In the genomic region with DNA sequence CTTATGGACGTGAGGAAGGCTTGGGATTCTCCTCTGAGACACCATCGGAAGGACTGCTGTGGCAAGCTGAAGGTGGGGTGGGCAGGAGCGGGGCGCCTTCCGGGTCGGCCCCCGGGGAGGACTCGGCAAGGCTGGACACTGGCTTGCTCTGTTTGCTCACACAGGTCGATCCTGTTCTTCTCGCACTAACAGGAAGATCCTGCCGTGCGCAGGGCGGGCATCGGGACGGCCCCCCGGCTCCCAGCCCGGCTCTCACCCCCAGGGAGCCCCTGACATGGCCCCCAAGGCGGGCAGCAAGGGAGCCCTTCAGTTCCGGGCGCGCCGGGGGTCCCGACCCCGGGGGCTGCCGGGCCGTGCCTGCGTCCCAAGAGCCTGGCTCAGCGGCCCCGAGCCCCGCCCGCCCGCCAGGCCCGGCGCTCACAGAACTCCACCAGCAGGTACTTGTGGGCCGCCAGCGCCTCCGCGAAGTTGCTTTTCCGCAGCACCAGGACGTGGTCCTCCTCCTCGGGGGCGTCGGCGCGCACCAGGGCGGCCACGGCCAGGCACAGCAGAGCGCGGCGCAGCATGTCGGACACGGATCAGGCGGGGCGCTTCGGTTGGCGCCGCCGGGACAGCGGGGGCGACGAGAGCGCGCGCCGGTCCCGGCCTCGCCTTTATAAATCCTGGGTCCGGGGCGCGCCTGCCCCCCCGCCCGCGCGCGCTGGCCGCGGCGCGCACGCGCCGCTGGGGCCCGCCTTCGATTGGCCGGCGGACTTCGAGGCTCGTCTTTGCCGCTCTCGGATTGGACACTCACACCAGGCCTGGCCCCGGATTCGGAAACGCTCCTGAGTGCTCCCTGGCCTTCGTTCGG, we compare ENCODE assay signal across 8 cellular contexts. TPM values are rescaled to one million over a fixed set of nuclear protein-coding genes. Genes with fewer than 3 reads are reported as not detected.
DNase-seq lines count a peak whose midpoint lies in the region; ATAC-seq, FAIRE-seq and TF ChIP-seq lines count a peak whose summit lies in the region.

A gene (minus strand): TSS at position 630 of the 850 bp plus-strand sequence. CDS start 64 bp downstream, at position 566.

- H3K36me3 ChIP-seq in ACC112 (ENCODE audit: insufficient read depth, low read length) (peaks cover 24% of the 10 kb centered on the region; the same call in 1 of the 2 replicates), Karpas-422 (ENCODE audit: insufficient read depth, low read length) (peaks cover 30% of the 10 kb centered on the region; the same call in 1 of the 2 replicates), GM12878 (ENCODE audit: control insufficient read depth in 2 of 2, insufficient read depth in 2 of 2, low read length in 1 of 2) (peaks cover 7 to 31% of the 10 kb centered on the region in 2 experiments), kidney epithelial cell (ENCODE audit: control insufficient read depth, insufficient read depth, low read length) (peaks cover 2% of the 10 kb centered on the region)

- SMC1A ChIA-PET in GM12878 (lab: Charles Lee; ENCODE audit: uncharacterized antibody, unreplicated experiment), result interaction anchor here (0.8 to 1.5 kb wide), 2 partner anchors 26 to 178 kb away, joined by 3 to 6 read pairs; a partner anchor contains a TSS

- H3K4me2 ChIP-seq in Karpas-422 (ENCODE audit: low read depth, low read length, poor library complexity, severe bottlenecking) (peak within 1 kb of the TSS; percentile 91), GM12878 (ENCODE audit: control insufficient read depth, insufficient read depth) (peak within 1 kb of the TSS; percentile 91)

- RAD21 ChIA-PET in GM12878 (lab: Charles Lee; ENCODE audit: unreplicated experiment), result interaction anchor here (1.0 to 1.2 kb wide), 2 partner anchors 27 to 68 kb away, joined by 3 read pairs; a partner anchor contains a TSS

- no TSS peak for BruUV-seq in GM12878 (replicated peaks; lab: Mats Ljungman, UMichigan)

- peak within 1 kb of the TSS; percentile 93 for H3K27ac ChIP-seq in ACC112 (ENCODE audit: low read depth, low read length)
- H3K27ac ChIP-seq in Karpas-422 (ENCODE audit: low read length), result peak within 1 kb of the TSS; percentile 69
- peak within 1 kb of the TSS; percentile 98 for H3K27ac ChIP-seq in GM12878 (ENCODE audit: control insufficient read depth, insufficient read depth)

- peak within 1 kb of the TSS; percentile 88 for H3K4me3 ChIP-seq in ACC112 (ENCODE audit: low read depth, low read length)
- H3K4me3 ChIP-seq in Karpas-422 (ENCODE audit: low read length), result peak within 1 kb of the TSS; percentile 97
- peak within 1 kb of the TSS; percentile 100 for H3K4me3 ChIP-seq in GM12878
- H3K4me3 ChIP-seq in kidney epithelial cell (ENCODE audit: low read depth, low read length), result peak within 1 kb of the TSS; percentile 77

- no peak for FAIRE-seq in GM12878 (lab: Jason Lieb, UNC)

- CTCF ChIA-PET in GM12878 (lab: Yijun Ruan, JAX), result interaction anchor here (0.7 to 1.4 kb wide), 4 partner anchors 9 to 125 kb away, joined by 3 to 7 read pairs (median 4); a partner anchor contains a TSS

- H3K9me3 ChIP-seq in Karpas-422 (ENCODE audit: low read length), result no peaks in the 10 kb centered on the region
- no peaks in the 10 kb centered on the region for H3K9me3 ChIP-seq in GM12878 (replicated peaks; ENCODE audit: control insufficient read depth, insufficient read depth, low read length)

- H3K27me3 ChIP-seq in ACC112 (ENCODE audit: insufficient read depth, low read length) (no peaks in the 10 kb centered on the region), Karpas-422 (ENCODE audit: low read length) (no peaks in the 10 kb centered on the region), GM12878 (replicated peaks in 1 of 2; ENCODE audit: control insufficient read depth in 2 of 2, insufficient read depth in 2 of 2, low read length in 1 of 2) (no peaks in the 10 kb centered on the region), kidney epithelial cell (ENCODE audit: control insufficient read depth, insufficient read depth, low read length) (no peaks in the 10 kb centered on the region)

- H3K4me1 ChIP-seq in ACC112 (ENCODE audit: control insufficient read depth, insufficient read depth, low read length, unreplicated experiment), result peaks cover 35% of the 10 kb centered on the region
- peaks cover 30% of the 10 kb centered on the region for H3K4me1 ChIP-seq in Karpas-422 (ENCODE audit: low read length)
- H3K4me1 ChIP-seq in GM12878 (ENCODE audit: control insufficient read depth, insufficient read depth, low read length), result peaks cover 23% of the 10 kb centered on the region

- H4K20me1 ChIP-seq in Karpas-422 (ENCODE audit: insufficient read depth, low read depth, low read length) (peaks cover 19% of the 10 kb centered on the region), GM12878 (ENCODE audit: control insufficient read depth, insufficient read depth) (peaks cover 3% of the 10 kb centered on the region; the same call in 1 of the 2 replicates)

- WGBS in GM12878 (ENCODE audit: insufficient coverage, insufficient replicate concordance, low lambda C conversion rate, missing lambda C conversion rate), result under 1% methylated on average over 85 of the region's 95 CpGs

- TF ChIP-seq CTCF in GM12878 (IDR thresholded peaks at IDR 0.05 in 2 of 3, conservative IDR thresholded peaks at IDR 0.05 in 1 of 3; ENCODE audit: control insufficient read depth in 2 of 3, extremely low read depth in 1 of 3, insufficient read depth in 1 of 3, low read depth in 3 of 3, low read length in 3 of 3), result no peak
- no peak for TF ChIP-seq CTCF in kidney epithelial cell (IDR thresholded peaks at IDR 0.05; ENCODE audit: insufficient read depth, low read length, poor library complexity, severe bottlenecking)

- peak; percentile 86 for ATAC-seq in GM19324 (IDR thresholded peaks at IDR 0.05; ENCODE audit: low FRiP score, unreplicated experiment)
- no peak for ATAC-seq in GM12878
- ATAC-seq in HG03342 (IDR thresholded peaks at IDR 0.05; ENCODE audit: unreplicated experiment), result no peak

- no peak within 1 kb of the TSS for H2AFZ ChIP-seq in ACC112 (ENCODE audit: low read length, unreplicated experiment)
- H2AFZ ChIP-seq in Karpas-422 (ENCODE audit: low read length), result no peak within 1 kb of the TSS
- peak within 1 kb of the TSS; percentile 67 for H2AFZ ChIP-seq in GM12878 (ENCODE audit: control insufficient read depth, low read depth, low read length)

- H3K9ac ChIP-seq in Karpas-422 (ENCODE audit: low read length), result peak within 1 kb of the TSS; percentile 98
- peak within 1 kb of the TSS; percentile 99 for H3K9ac ChIP-seq in GM12878 (ENCODE audit: control insufficient read depth, insufficient read depth, low read length)

- TF ChIP-seq POLR2A in GM12878 (IDR thresholded peaks at IDR 0.05; ENCODE audit: low read depth, low read length), result peak; percentile 94

- TF ChIP-seq EP300 in GM12878 (IDR thresholded peaks at IDR 0.05; ENCODE audit: borderline replicate concordance in 1 of 2, control insufficient read depth in 1 of 2, low read depth in 2 of 2, low read length in 2 of 2), result no peak

- TF ChIP-seq RAD21 in GM12878 (IDR thresholded peaks at IDR 0.05; ENCODE audit: insufficient read depth, low read depth, low read length), result no peak

- no peaks in the 10 kb centered on the region for H3K9me2 ChIP-seq in Karpas-422 (replicated peaks; ENCODE audit: insufficient read depth, low read length)

- POLR2A ChIA-PET in GM12878 (lab: Charles Lee), result interaction anchor here (0.5 to 1.9 kb wide), 6 partner anchors 10 to 132 kb away, joined by 3 to 15 read pairs (median 10); a partner anchor contains a TSS

- in situ Hi-C loops in GM12878 (cut with MboI), result no loop called here

- no peak for DNase-seq in Karpas-422
- no peak for DNase-seq in GM12878 (ENCODE audit: low read depth, low spot score)
- DNase-seq in kidney epithelial cell (ENCODE audit: low read depth), result peak; percentile 100
- DNase-seq in stimulated activated CD8-positive, alpha-beta memory T cell treated with anti-CD3 and anti-CD28 coated beads, Interleukin-4, amount 100 ng/mL, for 48 hours, result peak; percentile 45
- no peak for DNase-seq in SK-N-DZ (ENCODE audit: low spot score)

- H3K79me2 ChIP-seq in ACC112 (ENCODE audit: control insufficient read depth, insufficient read depth, low read length, unreplicated experiment) (peaks cover 77% of the 10 kb centered on the region), Karpas-422 (ENCODE audit: low read length) (peaks cover 60% of the 10 kb centered on the region), GM12878 (ENCODE audit: control insufficient read depth, insufficient read depth, low read length) (peaks cover 76% of the 10 kb centered on the region)

- intact Hi-C loops in GM12878 (cut with micrococcal nuclease; ENCODE audit: unreplicated experiment), result loop anchor here (5.0 kb wide), 1 partner anchor 162 kb away; a partner anchor contains a TSS

TF ChIP-seq in GM12878, 131 proteins besides CTCF, POLR2A, EP300 and RAD21 (continues in another document):
- TF ChIP-seq MYC (IDR thresholded peaks at IDR 0.05; ENCODE audit: insufficient read depth, insufficient read length, insufficient replicate concordance, low read length, severe bottlenecking) (peak; percentile 57), MEF2A (IDR thresholded peaks at IDR 0.05; ENCODE audit: insufficient read depth, low read depth, low read length) (no peak), SP1 (IDR thresholded peaks at IDR 0.05; ENCODE audit: low read depth, low read length) (no peak), POU2F2 (IDR thresholded peaks at IDR 0.05; ENCODE audit: borderline replicate concordance, low read depth, low read length) (peak; percentile 90; the same call in 2 of the 3 replicates)

RNA-seq across cellular contexts. Expression of the gene that starts here (rescaled TPM):
- 175 and 263 TPM in 2 replicates for total RNA-seq in Karpas-422 (2014; rRNA removed; shearing (Covaris generic); ENCODE audit: low replicate concordance)
- 377 and 380 TPM in 2 replicates for total RNA-seq in GM12878 (2013; cell fraction: nucleolus; rRNA removed)
- 378 and 467 TPM in 2 replicates for total RNA-seq in GM12878 (2014; rRNA removed)
- total RNA-seq in GM12878 (2014; rRNA removed; fragmentation: Illumina TruSeq; extraction: Trizol), result 247 and 285 TPM in 2 replicates
- 378 and 437 TPM in 2 replicates for total RNA-seq in GM12878 (2021)
- 409 TPM for polyA plus RNA-seq in GM12878 (2011; ENCODE audit: low read depth)
- 44.1 and 49.9 TPM in 2 replicates for polyA plus RNA-seq in GM12878 (2011; rRNA removed)
- 37.3 and 56.7 TPM in 2 replicates for polyA plus RNA-seq in GM12878 (2011; cell fraction: cytosol; rRNA removed)
- 82.9 and 101 TPM in 2 replicates for polyA plus RNA-seq in GM12878 (2011; cell fraction: nucleus; rRNA removed)
- 697 and 937 TPM in 2 replicates for polyA plus RNA-seq in GM12878 (2012)
- 458 and 725 TPM in 2 replicates for polyA plus RNA-seq in GM12878 (2014; fragmentation: Illumina TruSeq; extraction: Trizol)
- polyA plus RNA-seq in GM12878 (2014; fragmentation: Nextera tagmentation; extraction: Ambion mirVana), result 10 to 100 TPM in 1 of 2 experiments, 1 to 10 TPM in 1; 4.7 to 18.3 TPM
- 128 and 182 TPM in 2 replicates for polyA plus RNA-seq in GM12878 (2014; rRNA removed)
- polyA plus RNA-seq in GM12878 (2016; fragmentation: Nextera tagmentation; extraction: Ambion mirVana), result 100 to 1,000 TPM; 543 to 549 TPM
- 38.8 and 46.2 TPM in 2 replicates for polyA minus RNA-seq in GM12878 (2011; rRNA and poly(A)+ RNA removed)
- 65.3 and 66.3 TPM in 2 replicates for polyA minus RNA-seq in GM12878 (2011; cell fraction: cytosol; rRNA and poly(A)+ RNA removed)
- polyA minus RNA-seq in GM12878 (2011; cell fraction: nucleus; rRNA and poly(A)+ RNA removed), result 59.7 and 74.5 TPM in 2 replicates
- total RNA-seq in kidney epithelial cell, result 870 and 1,165 TPM in 2 replicates
- 365 and 652 TPM in 2 replicates for polyA plus RNA-seq in SK-N-DZ (2014; cell fraction: cytosol; rRNA removed)
- 524 and 557 TPM in 2 replicates for polyA plus RNA-seq in SK-N-DZ (2014; cell fraction: nucleus; rRNA removed)

Comparison
In these comparisons a context has a peak if more than half of its experiments do, and no peak if none do; other contexts are left out.
1. DNase-seq: peak in kidney epithelial cell (single experiment) and stimulated activated CD8-positive, alpha-beta memory T cell treated with anti-CD3 and anti-CD28 coated beads, Interleukin-4, amount 100 ng/mL, for 48 hours (single experiment); none in Karpas-422 (single experiment), GM12878 (single experiment) and SK-N-DZ (single experiment).
2. Peak in every context shown above with its lines, with median percentiles within 50 percentile points of each other: H3K27ac ChIP-seq and H3K4me3 ChIP-seq.